In genomic region chr1:155017021-155017945, GRCh38 we compare ENCODE assay signal across 1 cellular context.
TF ChIP-seq lines count a peak whose summit lies in the region.

No MANE protein-coding gene starts in this region.

TF ChIP-seq in HEK293, 187 proteins besides CTCF, POLR2A, EP300 and RAD21 (continued from another document and continues in another):
- TF ChIP-seq, protein P1, sequence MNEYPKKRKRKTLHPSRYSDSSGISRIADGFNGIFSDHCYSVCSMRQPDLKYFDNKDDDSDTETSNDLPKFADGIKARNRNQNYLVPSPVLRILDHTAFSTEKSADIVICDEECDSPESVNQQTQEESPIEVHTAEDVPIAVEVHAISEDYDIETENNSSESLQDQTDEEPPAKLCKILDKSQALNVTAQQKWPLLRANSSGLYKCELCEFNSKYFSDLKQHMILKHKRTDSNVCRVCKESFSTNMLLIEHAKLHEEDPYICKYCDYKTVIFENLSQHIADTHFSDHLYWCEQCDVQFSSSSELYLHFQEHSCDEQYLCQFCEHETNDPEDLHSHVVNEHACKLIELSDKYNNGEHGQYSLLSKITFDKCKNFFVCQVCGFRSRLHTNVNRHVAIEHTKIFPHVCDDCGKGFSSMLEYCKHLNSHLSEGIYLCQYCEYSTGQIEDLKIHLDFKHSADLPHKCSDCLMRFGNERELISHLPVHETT (tag by site-specific recombination; IDR thresholded peaks at IDR 0.05) = peak; percentile 85
- TF ChIP-seq ZNF426 (tag by site-specific recombination; IDR thresholded peaks at IDR 0.05) (no peak), ZNF2 (tag by site-specific recombination; IDR thresholded peaks at IDR 0.05) (peak; percentile 94), ZNF626 (tag by site-specific recombination; IDR thresholded peaks at IDR 0.05) (no peak), ZNF561 (tag by site-specific recombination; IDR thresholded peaks at IDR 0.05; ENCODE audit: borderline replicate concordance) (peak; percentile 93), ZNF398 (tag by site-specific recombination; IDR thresholded peaks at IDR 0.05) (peak; percentile 100), ZNF112 (tag by site-specific recombination; IDR thresholded peaks at IDR 0.05) (no peak), ZNF776 (tag by site-specific recombination; IDR thresholded peaks at IDR 0.05; ENCODE audit: borderline replicate concordance) (no peak), ZNF548 (tag by site-specific recombination; IDR thresholded peaks at IDR 0.05) (no peak), GFI1B (tag by site-specific recombination; IDR thresholded peaks at IDR 0.05) (no peak), ZFHX2 (tag by site-specific recombination; conservative IDR thresholded peaks at IDR 0.05) (peak; percentile 99), ZNF202 (tag by site-specific recombination; IDR thresholded peaks at IDR 0.05; ENCODE audit: borderline replicate concordance) (0 out of 2 replicates have a peak, but pooled peaks have one; percentile 56), IKZF3 (tag by site-specific recombination; IDR thresholded peaks at IDR 0.05) (peak; percentile 93), ZNF155 (tag by site-specific recombination; IDR thresholded peaks at IDR 0.05) (no peak), ZSCAN30 (tag by site-specific recombination; IDR thresholded peaks at IDR 0.05) (peak; percentile 85), SALL2 (tag by site-specific recombination; IDR thresholded peaks at IDR 0.05; ENCODE audit: borderline replicate concordance) (no peak), ZNF157 (tag by site-specific recombination; IDR thresholded peaks at IDR 0.05) (no peak), WT1 (tag by site-specific recombination; IDR thresholded peaks at IDR 0.05) (peak; percentile 97), ZNF37A (tag by site-specific recombination; IDR thresholded peaks at IDR 0.05) (no peak), GLI2 (tag by site-specific recombination; IDR thresholded peaks at IDR 0.05; ENCODE audit: borderline replicate concordance, low read depth) (no peak), ZNF239 (tag by site-specific recombination; IDR thresholded peaks at IDR 0.05) (no peak), SCRT2 (tag by site-specific recombination; IDR thresholded peaks at IDR 0.05) (peak; percentile 64; the same call in 1 of the 2 replicates), ZNF768 (tag by site-specific recombination; IDR thresholded peaks at IDR 0.05) (no peak), ZSCAN23 (tag by site-specific recombination; IDR thresholded peaks at IDR 0.05) (0 out of 2 replicates have a peak, but pooled peaks have one; percentile 22), ZNF184 (tag by site-specific recombination; IDR thresholded peaks at IDR 0.05) (0 out of 2 replicates have a peak, but pooled peaks have one; percentile 49), ZNF214 (tag by site-specific recombination; IDR thresholded peaks at IDR 0.05; ENCODE audit: borderline replicate concordance) (no peak), KLF10 (tag by site-specific recombination; IDR thresholded peaks at IDR 0.05) (peak; percentile 75), YY2 (tag by site-specific recombination; IDR thresholded peaks at IDR 0.05) (peak; percentile 82), BCL11B (tag by site-specific recombination; IDR thresholded peaks at IDR 0.05; ENCODE audit: low read depth) (peak; percentile 94), ZBTB1 (tag by site-specific recombination; IDR thresholded peaks at IDR 0.05) (no peak), ZBTB20 (tag by site-specific recombination; IDR thresholded peaks at IDR 0.05) (peak; percentile 96), PRDM6 (tag by site-specific recombination; IDR thresholded peaks at IDR 0.05) (no peak), KLF1 (tag by site-specific recombination; IDR thresholded peaks at IDR 0.05) (peak; percentile 100), ZNF518A (tag by site-specific recombination; conservative IDR thresholded peaks at IDR 0.05; ENCODE audit: low read depth) (no peak), ZSCAN18 (tag by site-specific recombination; IDR thresholded peaks at IDR 0.05) (no peak), OVOL3 (tag by site-specific recombination; IDR thresholded peaks at IDR 0.05) (0 out of 2 replicates have a peak, but pooled peaks have one; percentile 11), ELK4 (IDR thresholded peaks at IDR 0.05; ENCODE audit: borderline replicate concordance, low read depth, low read length) (no peak), ZNF10 (tag by site-specific recombination; IDR thresholded peaks at IDR 0.05) (peak; percentile 54; the same call in 1 of the 2 replicates), ZNF560 (tag by site-specific recombination; IDR thresholded peaks at IDR 0.05; ENCODE audit: borderline replicate concordance) (no peak), TRIM28 (IDR thresholded peaks at IDR 0.05; ENCODE audit: borderline replicate concordance, low read length) (peak; percentile 80; the same call in 1 of the 2 replicates)
- TF ChIP-seq, protein P2, sequence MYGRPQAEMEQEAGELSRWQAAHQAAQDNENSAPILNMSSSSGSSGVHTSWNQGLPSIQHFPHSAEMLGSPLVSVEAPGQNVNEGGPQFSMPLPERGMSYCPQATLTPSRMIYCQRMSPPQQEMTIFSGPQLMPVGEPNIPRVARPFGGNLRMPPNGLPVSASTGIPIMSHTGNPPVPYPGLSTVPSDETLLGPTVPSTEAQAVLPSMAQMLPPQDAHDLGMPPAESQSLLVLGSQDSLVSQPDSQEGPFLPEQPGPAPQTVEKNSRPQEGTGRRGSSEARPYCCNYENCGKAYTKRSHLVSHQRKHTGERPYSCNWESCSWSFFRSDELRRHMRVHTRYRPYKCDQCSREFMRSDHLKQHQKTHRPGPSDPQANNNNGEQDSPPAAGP (tag by site-specific recombination; IDR thresholded peaks at IDR 0.05) = peak; percentile 98
- TF ChIP-seq, protein P3, sequence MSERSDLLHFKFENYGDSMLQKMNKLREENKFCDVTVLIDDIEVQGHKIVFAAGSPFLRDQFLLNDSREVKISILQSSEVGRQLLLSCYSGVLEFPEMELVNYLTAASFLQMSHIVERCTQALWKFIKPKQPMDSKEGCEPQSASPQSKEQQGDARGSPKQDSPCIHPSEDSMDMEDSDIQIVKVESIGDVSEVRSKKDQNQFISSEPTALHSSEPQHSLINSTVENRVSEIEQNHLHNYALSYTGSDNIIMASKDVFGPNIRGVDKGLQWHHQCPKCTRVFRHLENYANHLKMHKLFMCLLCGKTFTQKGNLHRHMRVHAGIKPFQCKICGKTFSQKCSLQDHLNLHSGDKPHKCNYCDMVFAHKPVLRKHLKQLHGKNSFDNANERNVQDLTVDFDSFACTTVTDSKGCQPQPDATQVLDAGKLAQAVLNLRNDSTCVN (tag by site-specific recombination; optimal IDR thresholded peaks at IDR 0.05) = peak; percentile 92
- TF ChIP-seq, protein P4, sequence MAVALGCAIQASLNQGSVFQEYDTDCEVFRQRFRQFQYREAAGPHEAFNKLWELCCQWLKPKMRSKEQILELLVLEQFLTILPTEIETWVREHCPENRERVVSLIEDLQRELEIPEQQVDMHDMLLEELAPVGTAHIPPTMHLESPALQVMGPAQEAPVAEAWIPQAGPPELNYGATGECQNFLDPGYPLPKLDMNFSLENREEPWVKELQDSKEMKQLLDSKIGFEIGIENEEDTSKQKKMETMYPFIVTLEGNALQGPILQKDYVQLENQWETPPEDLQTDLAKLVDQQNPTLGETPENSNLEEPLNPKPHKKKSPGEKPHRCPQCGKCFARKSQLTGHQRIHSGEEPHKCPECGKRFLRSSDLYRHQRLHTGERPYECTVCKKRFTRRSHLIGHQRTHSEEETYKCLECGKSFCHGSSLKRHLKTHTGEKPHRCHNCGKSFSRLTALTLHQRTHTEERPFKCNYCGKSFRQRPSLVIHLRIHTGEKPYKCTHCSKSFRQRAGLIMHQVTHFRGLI (tag by site-specific recombination; IDR thresholded peaks at IDR 0.05) = peak; percentile 34; the same call in 1 of the 2 replicates
